In genomic region chr14:51069065-51069464, GRCh38 we compare ENCODE assay signal across 33 cellular contexts. TPM values are rescaled to one million over a fixed set of nuclear protein-coding genes. Genes with fewer than 3 reads are reported as not detected.
DNase-seq lines count a peak whose midpoint lies in the region; TF ChIP-seq lines count a peak whose summit lies in the region.
"Had no signal": no experiment of that assay in that cellular context is flagged by ENCODE, and none has a peak within 500 bp of the region (broad histone marks: within the 10 kb centered on the region; RNA-seq: fewer than 3 reads in every experiment).

No MANE protein-coding gene starts in this region.

- no peak overlapping the region for H3K27ac Mint-ChIP-seq in mesothelial cell of epicardium
- H3K27ac Mint-ChIP-seq: activated CD4-positive, alpha-beta T cell treated with anti-CD3 and anti-CD28 coated beads for 36 hours; activated CD8-positive, alpha-beta T cell treated with anti-CD3 and anti-CD28 coated beads for 36 hours; activated naive CD4-positive, alpha-beta T cell treated with anti-CD3 and anti-CD28 coated beads, Interleukin-2, amount 10 ng/mL, durations not matched to agents 7 days and 5 days; H9; natural killer cell; stimulated activated naive B cell treated with anti-CD40 and anti-IgM and Interleukin-4, amounts not matched to agents 10 μg/mL and 1 μg/mL and 100 μg/mL, for 72 hours had no signal

- no peaks in the 10 kb centered on the region for H3K27me3 Mint-ChIP-seq in mesothelial cell of epicardium (ENCODE audit: low read depth)
- H3K27me3 Mint-ChIP-seq: activated CD4-positive, alpha-beta T cell treated with anti-CD3 and anti-CD28 coated beads for 36 hours; activated CD8-positive, alpha-beta T cell treated with anti-CD3 and anti-CD28 coated beads for 36 hours; activated naive CD4-positive, alpha-beta T cell treated with anti-CD3 and anti-CD28 coated beads, Interleukin-2, amount 10 ng/mL, durations not matched to agents 7 days and 5 days; stimulated activated naive B cell treated with anti-CD40 and anti-IgM and Interleukin-4, amounts not matched to agents 10 μg/mL and 1 μg/mL and 100 μg/mL, for 72 hours had no signal

- TF ChIP-seq CTCF in epithelial cell of esophagus (IDR thresholded peaks at IDR 0.05; ENCODE audit: insufficient read depth, low read depth, low read length, missing control alignments) (no peak), mesothelial cell of epicardium (IDR thresholded peaks at IDR 0.05; ENCODE audit: unreplicated experiment) (no peak), dorsolateral prefrontal cortex (IDR thresholded peaks at IDR 0.05 in 54 of 56, conservative IDR thresholded peaks at IDR 0.05 in 2 of 56; ENCODE audit: low read depth in 1 of 56, partially characterized antibody in 56 of 56) (no peak)

- peak; percentile 7 for DNase-seq in EL
- peak; percentile 42 for DNase-seq in LHCN-M2 (ENCODE audit: low read depth)
- peak; percentile 13 for DNase-seq in epithelial cell of esophagus (ENCODE audit: low read depth)
- DNase-seq in myocyte (ENCODE audit: low read depth): peak; percentile 13
- DNase-seq in mesothelial cell of epicardium (ENCODE audit: low spot score in 2 of 2, unreplicated experiment in 2 of 2): no peak
- DNase-seq in dorsolateral prefrontal cortex: no peak
- no peak for DNase-seq in head of caudate nucleus
- DNase-seq in NCI-H2196 (lab: John Stamatoyannopoulos, UW; ENCODE audit: unreplicated experiment): no peak
- DNase-seq: activated CD4-positive, alpha-beta T cell treated with anti-CD3 and anti-CD28 coated beads for 36 hours; activated CD8-positive, alpha-beta memory T cell treated with anti-CD3 and anti-CD28 coated beads, Interleukin-2, amount 50 U/mL, for 48 hours; activated CD8-positive, alpha-beta T cell treated with anti-CD3 and anti-CD28 coated beads for 36 hours; activated naive CD4-positive, alpha-beta T cell treated with anti-CD3 and anti-CD28 coated beads, Interleukin-2, amount 10 ng/mL, durations not matched to agents 7 days and 5 days; amniotic stem cell; Calu3; effector CD4-positive, alpha-beta T cell; H9; heart right ventricle; kidney; natural killer cell; NCI-H1436 treated with DMSO at 0.1 percent for 48 hours; NCI-H2081 treated with DMSO at 0.1 percent for 48 hours; NCI-H345; NCI-H748 treated with DMSO at 0.1 percent for 48 hours; SIG-M5; small intestine; stimulated activated naive B cell treated with anti-CD40 and anti-IgM and Interleukin-4, amounts not matched to agents 10 μg/mL and 1 μg/mL and 100 μg/mL, for 72 hours; SW 1271; T-helper 9 cell had no signal

- peaks cover 5% of the 10 kb centered on the region for H3K4me1 Mint-ChIP-seq in mesothelial cell of epicardium
- H3K4me1 Mint-ChIP-seq: activated CD4-positive, alpha-beta T cell treated with anti-CD3 and anti-CD28 coated beads for 36 hours; activated naive CD4-positive, alpha-beta T cell treated with anti-CD3 and anti-CD28 coated beads, Interleukin-2, amount 10 ng/mL, durations not matched to agents 7 days and 5 days; natural killer cell; stimulated activated naive B cell treated with anti-CD40 and anti-IgM and Interleukin-4, amounts not matched to agents 10 μg/mL and 1 μg/mL and 100 μg/mL, for 72 hours had no signal

- H3K4me3 ChIP-seq in epithelial cell of esophagus (ENCODE audit: low read length) (no peak overlapping the region), dorsolateral prefrontal cortex (no peak overlapping the region)
- H3K4me3 ChIP-seq: cardiac muscle cell, heart right ventricle, suprapubic skin had no signal

- no peak overlapping the region for H3K4me3 Mint-ChIP-seq in mesothelial cell of epicardium
- H3K4me3 Mint-ChIP-seq: activated CD4-positive, alpha-beta T cell treated with anti-CD3 and anti-CD28 coated beads for 36 hours; activated CD8-positive, alpha-beta T cell treated with anti-CD3 and anti-CD28 coated beads for 36 hours; activated naive CD4-positive, alpha-beta T cell treated with anti-CD3 and anti-CD28 coated beads, Interleukin-2, amount 10 ng/mL, durations not matched to agents 7 days and 5 days; H9; natural killer cell; stimulated activated naive B cell treated with anti-CD40 and anti-IgM and Interleukin-4, amounts not matched to agents 10 μg/mL and 1 μg/mL and 100 μg/mL, for 72 hours had no signal

- peaks cover 19% of the 10 kb centered on the region for H3K9me3 Mint-ChIP-seq in mesothelial cell of epicardium
- H3K9me3 Mint-ChIP-seq: activated naive CD4-positive, alpha-beta T cell treated with anti-CD3 and anti-CD28 coated beads, Interleukin-2, amount 10 ng/mL, durations not matched to agents 7 days and 5 days; H9; natural killer cell; stimulated activated naive B cell treated with anti-CD40 and anti-IgM and Interleukin-4, amounts not matched to agents 10 μg/mL and 1 μg/mL and 100 μg/mL, for 72 hours had no signal

- peak overlapping the region in 23 of 59 donors; percentile 1 to 85 (median 46) for H3K27ac ChIP-seq in dorsolateral prefrontal cortex
- H3K27ac ChIP-seq: C4-2B, cardiac muscle cell, heart right ventricle, suprapubic skin, VCaP had no signal

- intact Hi-C loops in dorsolateral prefrontal cortex (cut with DNase I) (no loop called here), head of caudate nucleus (cut with DNase I) (no loop called here)

- no peaks in the 10 kb centered on the region for H3K27me3 ChIP-seq in dorsolateral prefrontal cortex
- H3K27me3 ChIP-seq: cardiac muscle cell, heart right ventricle, suprapubic skin had no signal

- H3K36me3 Mint-ChIP-seq in mesothelial cell of epicardium: no peaks in the 10 kb centered on the region
- H3K36me3 Mint-ChIP-seq: activated naive CD4-positive, alpha-beta T cell treated with anti-CD3 and anti-CD28 coated beads, Interleukin-2, amount 10 ng/mL, durations not matched to agents 7 days and 5 days; natural killer cell; stimulated activated naive B cell treated with anti-CD40 and anti-IgM and Interleukin-4, amounts not matched to agents 10 μg/mL and 1 μg/mL and 100 μg/mL, for 72 hours had no signal

RNA-seq across cellular contexts. Expression of gene TRIM9, which starts 25.8 kb away (rescaled TPM):
- total RNA-seq in LHCN-M2 (2014; rRNA removed) (4.4 and 10.3 TPM in 2 replicates), myocyte (8.6 and 18.2 TPM in 2 replicates), mesothelial cell of epicardium (8.4 to 11.3 TPM (median 8.9 TPM) in 3 replicates), dorsolateral prefrontal cortex (100 to 1,000 TPM; 145 to 347 (median 241) TPM)
- polyA plus RNA-seq in LHCN-M2 (2012): 0.32 TPM
- 1.5 TPM for polyA plus RNA-seq in myocyte (2012)
- total RNA-seq: fibroblast of villous mesenchyme had no signal

Comparison
In these comparisons a context has a peak if more than half of its experiments do, and no peak if none do; other contexts are left out.
1. DNase-seq: peak in EL (single experiment), LHCN-M2 (single experiment), epithelial cell of esophagus (single experiment) and myocyte (single experiment); none in mesothelial cell of epicardium (0 of 2), dorsolateral prefrontal cortex (0 of 10), head of caudate nucleus (0 of 42) and NCI-H2196 (single experiment).